8 cellular contexts compared by ENCODE assay signal in genomic region chr2:217166241-217166640, GRCh38.
DNase-seq lines count a peak whose midpoint lies in the region; ATAC-seq, FAIRE-seq and TF ChIP-seq lines count a peak whose summit lies in the region.

No MANE protein-coding gene starts in this region.

- H3K9me3 ChIP-seq in astrocyte (ENCODE audit: insufficient read depth, low read depth, low read length): no peaks in the 10 kb centered on the region
- H3K9me3 ChIP-seq in CD8-positive, alpha-beta T cell (ENCODE audit: low read length): no peaks in the 10 kb centered on the region

- no peak overlapping the region for H3K27ac ChIP-seq in astrocyte (ENCODE audit: low read depth, low read length)
- H3K27ac ChIP-seq in CD8-positive, alpha-beta T cell (ENCODE audit: low read depth, low read length): no peak overlapping the region

- H3K4me3 ChIP-seq in astrocyte (ENCODE audit: insufficient read depth, low read depth, low read length): no peak overlapping the region
- no peak overlapping the region for H3K4me3 ChIP-seq in CD8-positive, alpha-beta T cell (ENCODE audit: low read depth, low read length)

- intact Hi-C loops in CD8-positive, alpha-beta T cell (cut with DNase I, micrococcal nuclease): loop anchor here in 1 of 2 experiments (10.0 kb wide), 1 partner anchor 471 kb away; the partner anchor contains the start of gene IGFBP5

- no peak overlapping the region for H3K4me2 ChIP-seq in astrocyte (ENCODE audit: low read length)

- no peak overlapping the region for H2AFZ ChIP-seq in astrocyte (ENCODE audit: low read depth, low read length)

- peak; percentile 57 for TF ChIP-seq CTCF in astrocyte (IDR thresholded peaks at IDR 0.05; ENCODE audit: insufficient read depth, low read depth, low read length)
- TF ChIP-seq CTCF in CD8-positive, alpha-beta T cell (IDR thresholded peaks at IDR 0.05): no peak

- H3K9me3 Mint-ChIP-seq in astrocyte (ENCODE audit: unreplicated experiment): peaks cover 5% of the 10 kb centered on the region
- H3K9me3 Mint-ChIP-seq in CD8-positive, alpha-beta T cell: peaks cover 3% of the 10 kb centered on the region

- H3K4me1 Mint-ChIP-seq in astrocyte (ENCODE audit: low read depth, unreplicated experiment): peaks cover 23% of the 10 kb centered on the region
- H3K4me1 Mint-ChIP-seq in CD8-positive, alpha-beta T cell (ENCODE audit: low read depth): peaks cover 16% of the 10 kb centered on the region

- peaks cover 2% of the 10 kb centered on the region for H3K36me3 Mint-ChIP-seq in astrocyte (ENCODE audit: low read depth, unreplicated experiment)
- no peaks in the 10 kb centered on the region for H3K36me3 Mint-ChIP-seq in CD8-positive, alpha-beta T cell

- peaks cover 9% of the 10 kb centered on the region for H3K4me1 ChIP-seq in astrocyte (ENCODE audit: insufficient read depth, low read length)
- H3K4me1 ChIP-seq in CD8-positive, alpha-beta T cell (ENCODE audit: insufficient read depth, low read length): peaks cover 9% of the 10 kb centered on the region

- DNase-seq in NCI-H1417 (lab: John Stamatoyannopoulos, UW) (peak; percentile 25 to 69 (median 40)), NCI-H1417 treated with DMSO at 0.1 percent for 48 hours (lab: John Stamatoyannopoulos, UW) (no peak), NCI-H1694 treated with DMSO at 0.1 percent for 48 hours (lab: John Stamatoyannopoulos, UW) (peak; percentile 62), astrocyte (ENCODE audit: low read depth) (peak; percentile 46)
- DNase-seq in CD8-positive, alpha-beta T cell: no peak

- ATAC-seq in HG03442 (IDR thresholded peaks at IDR 0.05; ENCODE audit: unreplicated experiment): no peak
- no peak for ATAC-seq in CD8-positive, alpha-beta T cell
- no peak for ATAC-seq in GM21390 (IDR thresholded peaks at IDR 0.05; ENCODE audit: unreplicated experiment)

- H3K27me3 ChIP-seq in astrocyte (ENCODE audit: insufficient read depth, low read length): no peaks in the 10 kb centered on the region
- no peaks in the 10 kb centered on the region for H3K27me3 ChIP-seq in CD8-positive, alpha-beta T cell (ENCODE audit: insufficient read depth, low read length)

- FAIRE-seq in astrocyte (lab: Jason Lieb, UNC) (no peak), islet of Langerhans (lab: Jason Lieb, UNC) (peak; percentile 97)

- no peaks in the 10 kb centered on the region for H4K20me1 ChIP-seq in astrocyte (ENCODE audit: insufficient read depth, low read length)

- H3K27me3 Mint-ChIP-seq in astrocyte (ENCODE audit: low read depth, unreplicated experiment): no peaks in the 10 kb centered on the region
- H3K27me3 Mint-ChIP-seq in CD8-positive, alpha-beta T cell (ENCODE audit: low read depth): peaks cover 12% of the 10 kb centered on the region

- CTCF ChIA-PET in CD8-positive, alpha-beta T cell (lab: Charles Lee): no interaction called here

- H3K36me3 ChIP-seq in astrocyte (ENCODE audit: insufficient read depth, low read length): no peaks in the 10 kb centered on the region
- H3K36me3 ChIP-seq in CD8-positive, alpha-beta T cell (ENCODE audit: insufficient read depth, low read length): no peaks in the 10 kb centered on the region

- H3K79me2 ChIP-seq in astrocyte (ENCODE audit: insufficient read depth, low read length): no peaks in the 10 kb centered on the region

- no peak overlapping the region for H3K4me3 Mint-ChIP-seq in astrocyte (ENCODE audit: unreplicated experiment)
- H3K4me3 Mint-ChIP-seq in CD8-positive, alpha-beta T cell: no peak overlapping the region

- H3K9ac ChIP-seq in astrocyte (ENCODE audit: low read length): no peak overlapping the region

- H3K27ac Mint-ChIP-seq in astrocyte (ENCODE audit: unreplicated experiment): no peak overlapping the region
- H3K27ac Mint-ChIP-seq in CD8-positive, alpha-beta T cell: no peak overlapping the region

- POLR2A ChIA-PET in CD8-positive, alpha-beta T cell (lab: Charles Lee): no interaction called here

Comparison
In these comparisons a context has a peak if more than half of its experiments do, and no peak if none do; other contexts are left out.
1. DNase-seq: peak in NCI-H1417 (3 of 3), NCI-H1694 treated with DMSO at 0.1 percent for 48 hours (single experiment) and astrocyte (single experiment); none in NCI-H1417 treated with DMSO at 0.1 percent for 48 hours (single experiment) and CD8-positive, alpha-beta T cell (0 of 7).